25 cellular contexts compared by ENCODE assay signal in the genomic region with DNA sequence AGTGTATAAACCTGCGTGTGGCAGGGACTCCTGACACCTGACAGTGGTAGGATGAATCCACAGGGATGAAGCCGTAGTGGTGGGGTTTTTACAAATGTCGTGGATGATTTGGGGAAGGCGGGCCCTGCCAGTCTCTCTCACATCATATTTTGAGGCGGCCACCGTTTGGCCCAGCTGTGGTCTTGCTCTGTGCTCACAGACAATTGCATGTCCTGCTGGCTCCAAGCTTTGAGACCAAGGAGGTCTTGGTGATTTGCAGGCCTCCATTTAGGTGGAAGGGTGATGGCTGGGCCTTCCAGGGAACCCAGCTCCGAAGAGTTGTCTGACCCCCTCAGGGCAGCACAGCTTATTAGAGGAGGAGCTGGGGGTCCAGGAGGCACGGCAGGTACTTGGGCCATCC.
A peak's percentile ranks its signal among the peaks of the same experiment; 100 is the strongest.
DNase-seq lines count a peak whose midpoint lies in the region; ATAC-seq lines count a peak whose summit lies in the region.
"Had no signal": no experiment of that assay in that cellular context is flagged by ENCODE, and none has a peak within 500 bp of the region (broad histone marks: within the 10 kb centered on the region; RNA-seq: fewer than 3 reads in every experiment).

No MANE protein-coding gene starts in this region.

- peak overlapping the region; percentile 53 for H3K18ac ChIP-seq in neuronal stem cell (ENCODE audit: low read length)

- H3K4me2 ChIP-seq in BLaER1 treated with 17β-estradiol and CSF1 and Interleukin-3, amounts not matched to agents 10 nM and 100 nM = peak overlapping the region in 7 of 11 experiments; percentile 87 to 96 (median 90); a peak in 8 of 22 replicates
- H3K4me2 ChIP-seq in neuronal stem cell (ENCODE audit: insufficient read depth, low read length, poor library complexity, severe bottlenecking) = no peak overlapping the region
- H3K4me2 ChIP-seq: KMS-11 had no signal

- ATAC-seq in activated CD8-positive, alpha-beta memory T cell treated with anti-CD3 and anti-CD28 coated beads, Interleukin-2, amount 10 ng/mL, durations not matched to agents 7 days and 5 days = no peak
- ATAC-seq in naive thymus-derived CD8-positive, alpha-beta T cell = no peak
- no peak for ATAC-seq in left colon
- ATAC-seq: PC-3 had no signal

- H2BK15ac ChIP-seq in neuronal stem cell (ENCODE audit: low read length) = no peak overlapping the region

- H4K20me1 ChIP-seq in BLaER1 treated with 17β-estradiol and CSF1 and Interleukin-3, amounts not matched to agents 10 nM and 100 nM = peaks cover 0 to 15% (median 9%) of the 10 kb centered on the region in 11 experiments; a peak in 12 of 22 replicates

- no peak overlapping the region for H2BK12ac ChIP-seq in neuronal stem cell (ENCODE audit: low read length)

- H3K4me3 Mint-ChIP-seq in activated CD8-positive, alpha-beta memory T cell treated with anti-CD3 and anti-CD28 coated beads, Interleukin-2, amount 10 ng/mL, durations not matched to agents 7 days and 5 days = no peak overlapping the region
- no peak overlapping the region for H3K4me3 Mint-ChIP-seq in naive thymus-derived CD8-positive, alpha-beta T cell
- H3K4me3 Mint-ChIP-seq: B cell; CD14-positive monocyte; CD8-positive, alpha-beta memory T cell; IgD-negative memory B cell had no signal

- no peak overlapping the region for H2BK120ac ChIP-seq in neuronal stem cell (ENCODE audit: low read depth, low read length)

- H3K9me3 Mint-ChIP-seq in activated CD8-positive, alpha-beta memory T cell treated with anti-CD3 and anti-CD28 coated beads, Interleukin-2, amount 10 ng/mL, durations not matched to agents 7 days and 5 days (ENCODE audit: low read depth) = peaks cover 1% of the 10 kb centered on the region
- no peaks in the 10 kb centered on the region for H3K9me3 Mint-ChIP-seq in naive thymus-derived CD8-positive, alpha-beta T cell

- no peak overlapping the region for H4K91ac ChIP-seq in neuronal stem cell (ENCODE audit: low read depth, low read length, poor library complexity)

- POLR2A ChIA-PET in naive thymus-derived CD8-positive, alpha-beta T cell (lab: Charles Lee) = no interaction called here

- peak overlapping the region in 1 of 11 experiments; percentile 44; a peak in 1 of 22 replicates for H3K27ac ChIP-seq in BLaER1 treated with 17β-estradiol and CSF1 and Interleukin-3, amounts not matched to agents 10 nM and 100 nM
- H3K27ac ChIP-seq in neuronal stem cell (replicated peaks; ENCODE audit: low read length) = no peak overlapping the region
- H3K27ac ChIP-seq: 22Rv1, KMS-11, SJSA1 had no signal

- peaks cover 0 to 15% (median 0%) of the 10 kb centered on the region in 11 experiments; a peak in 4 of 22 replicates for H3K27me3 ChIP-seq in BLaER1 treated with 17β-estradiol and CSF1 and Interleukin-3, amounts not matched to agents 10 nM and 100 nM
- no peaks in the 10 kb centered on the region for H3K27me3 ChIP-seq in neuronal stem cell (ENCODE audit: control insufficient read depth in 3 of 3, insufficient read depth in 3 of 3, low read depth in 1 of 3, low read length in 3 of 3)
- H3K27me3 ChIP-seq: SJSA1 had no signal

- no peak overlapping the region for H3K4ac ChIP-seq in neuronal stem cell (ENCODE audit: low read length)

- no CpG with 5 or more reads among the region's 8 CpGs for WGBS in neuronal stem cell (ENCODE audit: extremely low coverage in 2 of 2, insufficient read length in 2 of 2, insufficient replicate concordance in 1 of 2), 2 donors

- no peak overlapping the region for H4K8ac ChIP-seq in neuronal stem cell (ENCODE audit: low read depth, low read length)

- H3K9me3 ChIP-seq in BLaER1 treated with 17β-estradiol and CSF1 and Interleukin-3, amounts not matched to agents 10 nM and 100 nM (replicated peaks in 1 of 11) = no peaks in the 10 kb centered on the region; a peak in 1 of 22 replicates
- no peaks in the 10 kb centered on the region for H3K9me3 ChIP-seq in neuronal stem cell (replicated peaks in 1 of 2; ENCODE audit: control insufficient read depth in 2 of 2, insufficient read depth in 1 of 2, low read depth in 1 of 2, low read length in 2 of 2)
- H3K9me3 ChIP-seq: SJSA1 had no signal

- H3K36me3 Mint-ChIP-seq in activated CD8-positive, alpha-beta memory T cell treated with anti-CD3 and anti-CD28 coated beads, Interleukin-2, amount 10 ng/mL, durations not matched to agents 7 days and 5 days = no peaks in the 10 kb centered on the region
- H3K36me3 Mint-ChIP-seq in naive thymus-derived CD8-positive, alpha-beta T cell = no peaks in the 10 kb centered on the region
- H3K36me3 Mint-ChIP-seq: CD14-positive monocyte; CD8-positive, alpha-beta memory T cell; IgD-negative memory B cell had no signal

- peaks cover 27% of the 10 kb centered on the region for H3K4me1 Mint-ChIP-seq in activated CD8-positive, alpha-beta memory T cell treated with anti-CD3 and anti-CD28 coated beads, Interleukin-2, amount 10 ng/mL, durations not matched to agents 7 days and 5 days
- H3K4me1 Mint-ChIP-seq in naive thymus-derived CD8-positive, alpha-beta T cell = peaks cover 5 to 14% (median 10%) of the 10 kb centered on the region in 4 donors
- H3K4me1 Mint-ChIP-seq: B cell, CD14-positive monocyte, IgD-negative memory B cell had no signal

- H3K36me3 ChIP-seq in BLaER1 treated with 17β-estradiol and CSF1 and Interleukin-3, amounts not matched to agents 10 nM and 100 nM = no peaks in the 10 kb centered on the region
- no peaks in the 10 kb centered on the region for H3K36me3 ChIP-seq in neuronal stem cell (replicated peaks in 1 of 2; ENCODE audit: control insufficient read depth in 2 of 2, insufficient read depth in 2 of 2, low read length in 2 of 2)
- H3K36me3 ChIP-seq: SJSA1 had no signal

- no peak overlapping the region for H2BK5ac ChIP-seq in neuronal stem cell (ENCODE audit: low read length)

- H3K4me3 ChIP-seq in BLaER1 treated with 17β-estradiol and CSF1 and Interleukin-3, amounts not matched to agents 10 nM and 100 nM = no peak overlapping the region
- H3K4me3 ChIP-seq in neuronal stem cell (ENCODE audit: low read length in 2 of 2) = no peak overlapping the region
- H3K4me3 ChIP-seq: SJSA1 had no signal

- H3K23ac ChIP-seq in neuronal stem cell (ENCODE audit: low read depth, low read length, poor library complexity) = no peak overlapping the region

- CTCF ChIA-PET in activated CD8-positive, alpha-beta memory T cell treated with anti-CD3 and anti-CD28 coated beads, Interleukin-2, amount 10 ng/mL, durations not matched to agents 7 days and 5 days (lab: Charles Lee) = no interaction called here

- H3K79me1 ChIP-seq in neuronal stem cell (ENCODE audit: low read depth, low read length) = no peaks in the 10 kb centered on the region

- no peak overlapping the region for H2AK5ac ChIP-seq in neuronal stem cell (ENCODE audit: low read depth, low read length)

- peak; percentile 49 for DNase-seq in activated CD8-positive, alpha-beta memory T cell treated with anti-CD3 and anti-CD28 coated beads for 24 hours
- DNase-seq in activated CD8-positive, alpha-beta memory T cell treated with anti-CD3 and anti-CD28 coated beads, Interleukin-2, amount 10 ng/mL, durations not matched to agents 7 days and 5 days = no peak
- peak; percentile 21 for DNase-seq in ecto neural progenitor cell (ENCODE audit: low spot score)
- DNase-seq in neuronal stem cell (ENCODE audit: low spot score) = no peak
- DNase-seq in naive thymus-derived CD8-positive, alpha-beta T cell = no peak
- no peak for DNase-seq in D341Med (ENCODE audit: low spot score)
- no peak for DNase-seq in left colon
- DNase-seq: CD8-positive, alpha-beta memory T cell; DMS153; DND-41; GOT3; HCEC 1CT; MM.1S; NCI-H2029; NCI-H446 treated with DMSO at 0.1 percent for 48 hours; NCI-H526; NCI-H82; PC-3 had no signal

- H3K27me3 Mint-ChIP-seq in activated CD8-positive, alpha-beta memory T cell treated with anti-CD3 and anti-CD28 coated beads, Interleukin-2, amount 10 ng/mL, durations not matched to agents 7 days and 5 days = peaks cover 20% of the 10 kb centered on the region
- H3K27me3 Mint-ChIP-seq in naive thymus-derived CD8-positive, alpha-beta T cell = peaks cover 0 to 4% (median 2%) of the 10 kb centered on the region in 5 donors
- H3K27me3 Mint-ChIP-seq: IgD-negative memory B cell had no signal

- peaks cover 23 to 40% (median 35%) of the 10 kb centered on the region in 10 experiments for H3K4me1 ChIP-seq in BLaER1 treated with 17β-estradiol and CSF1 and Interleukin-3, amounts not matched to agents 10 nM and 100 nM
- peaks cover 0 to 9% of the 10 kb centered on the region in 2 donors for H3K4me1 ChIP-seq in neuronal stem cell (ENCODE audit: control insufficient read depth in 2 of 2, insufficient read depth in 1 of 2, low read depth in 1 of 2, low read length in 2 of 2)

- H3K27ac Mint-ChIP-seq in activated CD8-positive, alpha-beta memory T cell treated with anti-CD3 and anti-CD28 coated beads, Interleukin-2, amount 10 ng/mL, durations not matched to agents 7 days and 5 days = no peak overlapping the region
- H3K27ac Mint-ChIP-seq in naive thymus-derived CD8-positive, alpha-beta T cell = no peak overlapping the region
- H3K27ac Mint-ChIP-seq: B cell; CD14-positive monocyte; CD8-positive, alpha-beta memory T cell; IgD-negative memory B cell had no signal

- H3K9ac ChIP-seq in BLaER1 treated with 17β-estradiol and CSF1 and Interleukin-3, amounts not matched to agents 10 nM and 100 nM = no peak overlapping the region
- no peak overlapping the region for H3K9ac ChIP-seq in neuronal stem cell (ENCODE audit: low read depth, low read length, poor library complexity)
- H3K9ac ChIP-seq: KMS-11 had no signal

- no peak overlapping the region for H3K14ac ChIP-seq in neuronal stem cell (ENCODE audit: low read length)

- H2AFZ ChIP-seq in neuronal stem cell (ENCODE audit: low read length) = no peak overlapping the region

- intact Hi-C loops in left colon (cut with DNase I, micrococcal nuclease) = no loop called here

Comparison
In these comparisons a context has a peak if more than half of its experiments do, and no peak if none do; other contexts are left out.
1. DNase-seq: peak in activated CD8-positive, alpha-beta memory T cell treated with anti-CD3 and anti-CD28 coated beads for 24 hours (single experiment) and ecto neural progenitor cell (single experiment); none in activated CD8-positive, alpha-beta memory T cell treated with anti-CD3 and anti-CD28 coated beads, Interleukin-2, amount 10 ng/mL, durations not matched to agents 7 days and 5 days (single experiment), neuronal stem cell (single experiment), naive thymus-derived CD8-positive, alpha-beta T cell (0 of 10), D341Med (single experiment) and left colon (0 of 2).